2 cellular contexts compared by ENCODE assay signal in the genomic region with DNA sequence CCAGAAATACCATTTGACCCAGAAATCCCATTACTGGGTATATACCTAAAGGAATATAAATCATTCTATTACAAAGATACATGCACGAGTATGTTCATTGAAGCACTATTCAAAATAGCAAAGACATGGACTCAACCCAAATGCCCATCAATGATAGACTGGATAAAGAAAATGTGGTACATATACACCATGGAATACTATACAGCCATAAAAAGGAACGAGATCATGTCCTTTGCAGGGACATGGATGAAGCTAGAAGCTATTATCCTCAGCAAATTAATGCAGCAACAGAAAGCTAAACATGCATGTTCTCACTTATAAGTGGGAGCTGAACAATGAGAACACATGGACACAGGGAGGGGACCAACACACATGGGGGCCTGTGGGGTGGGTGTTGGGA.
A peak's percentile ranks its signal among the peaks of the same experiment; 100 is the strongest.
TF ChIP-seq lines count a peak whose summit lies in the region.

No MANE protein-coding gene starts in this region.

TF ChIP-seq in WTC11, 78 proteins besides CTCF, POLR2A, EP300 and RAD21:
- TF ChIP-seq GTF2I (CRISPR knock-in tag; conservative IDR thresholded peaks at IDR 0.05), result 0 out of 2 replicates have a peak, but pooled peaks have one; percentile 40

TF ChIP-seq in HepG2, 621 proteins besides CTCF, POLR2A, EP300 and RAD21:
- TF ChIP-seq ZMYM3 (CRISPR knock-in tag; IDR thresholded peaks at IDR 0.05), result peak; percentile 36; the same call in 1 of the 2 replicates
- 0 out of 2 replicates have a peak, but pooled peaks have one; percentile 17 for TF ChIP-seq ZNF629 (CRISPR knock-in tag; conservative IDR thresholded peaks at IDR 0.05)
- TF ChIP-seq SMYD3 (CRISPR knock-in tag; IDR thresholded peaks at IDR 0.05), result 0 out of 2 replicates have a peak, but pooled peaks have one; percentile 44
